8 cellular contexts compared by ENCODE assay signal in genomic region chr3:194070220-194070633, GRCh38.
A peak's percentile ranks its signal among the peaks of the same experiment; 100 is the strongest.
DNase-seq lines count a peak whose midpoint lies in the region; ATAC-seq and TF ChIP-seq lines count a peak whose summit lies in the region.

No MANE protein-coding gene starts in this region.

- WGBS in SK-N-SH (ENCODE audit: low lambda C conversion rate): 92% methylated on average over 6 of the region's 15 CpGs

- no peak for TF ChIP-seq RAD21 in SK-N-SH (IDR thresholded peaks at IDR 0.05; ENCODE audit: low read length)

- peaks cover 77% of the 10 kb centered on the region for H3K27me3 Mint-ChIP-seq in activated CD4-positive, alpha-beta memory T cell treated with anti-CD3 and anti-CD28 coated beads, Interleukin-2, amount 10 ng/mL, durations not matched to agents 7 days and 5 days
- peaks cover 0 to 3% of the 10 kb centered on the region in 2 donors for H3K27me3 Mint-ChIP-seq in stimulated activated naive B cell treated with anti-CD40 and anti-IgM and Interleukin-4, amounts not matched to agents 10 μg/mL and 1 μg/mL and 100 μg/mL, for 72 hours

- no peaks in the 10 kb centered on the region for H4K20me1 ChIP-seq in SK-N-SH (ENCODE audit: insufficient read depth)

- peak overlapping the region; percentile 54 for H3K4me3 Mint-ChIP-seq in activated CD4-positive, alpha-beta memory T cell treated with anti-CD3 and anti-CD28 coated beads, Interleukin-2, amount 10 ng/mL, durations not matched to agents 7 days and 5 days
- H3K4me3 Mint-ChIP-seq in stimulated activated naive B cell treated with anti-CD40 and anti-IgM and Interleukin-4, amounts not matched to agents 10 μg/mL and 1 μg/mL and 100 μg/mL, for 72 hours: peak overlapping the region; percentile 74 to 82

- no peaks in the 10 kb centered on the region for H3K9me2 ChIP-seq in SK-N-SH

- CTCF ChIA-PET in SK-N-SH (lab: Yijun Ruan, JAX): interaction anchor here (1.3 to 2.5 kb wide), 3 partner anchors 11 to 244 kb away, joined by 4 to 7 read pairs (median 4); no protein-coding TSS in a partner anchor
- CTCF ChIA-PET in activated CD4-positive, alpha-beta memory T cell treated with anti-CD3 and anti-CD28 coated beads, Interleukin-2, amount 10 ng/mL, durations not matched to agents 7 days and 5 days (lab: Charles Lee): interaction anchor here (0.8 kb wide), 1 partner anchor 245 kb away, joined by 3 read pairs; no protein-coding TSS in a partner anchor

- H3K9me3 ChIP-seq in SK-N-SH: peaks cover 15% of the 10 kb centered on the region; the same call in 1 of the 2 replicates
- H3K9me3 ChIP-seq in iPS-18a (ENCODE audit: control insufficient read depth, low read depth, low read length): no peaks in the 10 kb centered on the region

- H3K36me3 Mint-ChIP-seq in activated CD4-positive, alpha-beta memory T cell treated with anti-CD3 and anti-CD28 coated beads, Interleukin-2, amount 10 ng/mL, durations not matched to agents 7 days and 5 days (ENCODE audit: low read depth): peaks cover 5% of the 10 kb centered on the region
- H3K36me3 Mint-ChIP-seq in stimulated activated naive B cell treated with anti-CD40 and anti-IgM and Interleukin-4, amounts not matched to agents 10 μg/mL and 1 μg/mL and 100 μg/mL, for 72 hours: peaks cover 0 to 13% of the 10 kb centered on the region in 2 donors

- H3K27ac ChIP-seq in SK-N-SH (ENCODE audit: low read depth in 2 of 2, low read length in 1 of 2): peak overlapping the region in 1 of 2 experiments; percentile 74; a peak in 1 of 4 replicates
- no peak overlapping the region for H3K27ac ChIP-seq in iPS-18a (ENCODE audit: low read length)

- H2AFZ ChIP-seq in SK-N-SH (ENCODE audit: low read depth): no peak overlapping the region

- H3K27me3 ChIP-seq in SK-N-SH (ENCODE audit: insufficient read depth): peaks cover 12% of the 10 kb centered on the region
- H3K27me3 ChIP-seq in iPS-18a (ENCODE audit: control insufficient read depth, insufficient read depth, low read length): peaks cover 39% of the 10 kb centered on the region

- H3K27ac Mint-ChIP-seq in activated CD4-positive, alpha-beta memory T cell treated with anti-CD3 and anti-CD28 coated beads, Interleukin-2, amount 10 ng/mL, durations not matched to agents 7 days and 5 days: no peak overlapping the region
- peak overlapping the region; percentile 90 for H3K27ac Mint-ChIP-seq in stimulated activated naive B cell treated with anti-CD40 and anti-IgM and Interleukin-4, amounts not matched to agents 10 μg/mL and 1 μg/mL and 100 μg/mL, for 72 hours

- peaks cover 26% of the 10 kb centered on the region for H3K4me1 Mint-ChIP-seq in activated CD4-positive, alpha-beta memory T cell treated with anti-CD3 and anti-CD28 coated beads, Interleukin-2, amount 10 ng/mL, durations not matched to agents 7 days and 5 days
- peaks cover 52 to 71% of the 10 kb centered on the region in 2 donors for H3K4me1 Mint-ChIP-seq in stimulated activated naive B cell treated with anti-CD40 and anti-IgM and Interleukin-4, amounts not matched to agents 10 μg/mL and 1 μg/mL and 100 μg/mL, for 72 hours

- TF ChIP-seq CTCF in SK-N-SH (IDR thresholded peaks at IDR 0.05): no peak

- peak overlapping the region; percentile 74 for H3K4me2 ChIP-seq in SK-N-SH

- H3K4me3 ChIP-seq in SK-N-SH (ENCODE audit: low read depth in 2 of 2, low read length in 1 of 2): peak overlapping the region; percentile 43 to 50; a peak in 3 of 4 replicates
- H3K4me3 ChIP-seq in iPS-18a (ENCODE audit: low read length): peak overlapping the region; percentile 35

- TF ChIP-seq EP300 in SK-N-SH (IDR thresholded peaks at IDR 0.05; ENCODE audit: borderline replicate concordance in 1 of 2, low read depth in 1 of 2, low read length in 1 of 2): no peak

- peaks cover 3 to 12% of the 10 kb centered on the region in 2 experiments; a peak in 2 of 4 replicates for H3K4me1 ChIP-seq in SK-N-SH (ENCODE audit: control insufficient read depth in 1 of 2, insufficient read depth in 2 of 2, low read depth in 1 of 2, low read length in 1 of 2)
- peaks cover 9% of the 10 kb centered on the region for H3K4me1 ChIP-seq in iPS-18a (ENCODE audit: control insufficient read depth, low read depth, low read length)

- peak overlapping the region; percentile 55; the same call in 1 of the 2 replicates for H3K9ac ChIP-seq in SK-N-SH
- H3K9ac ChIP-seq in iPS-18a (ENCODE audit: low read length): no peak overlapping the region

- H3F3A ChIP-seq in SK-N-SH (replicated peaks; ENCODE audit: insufficient read depth): no peaks in the 10 kb centered on the region

- H3K79me2 ChIP-seq in SK-N-SH (ENCODE audit: insufficient read depth): no peaks in the 10 kb centered on the region

- H3K36me3 ChIP-seq in SK-N-SH (replicated peaks in 1 of 2; ENCODE audit: control insufficient read depth in 1 of 2, insufficient read depth in 2 of 2, low read length in 1 of 2): no peaks in the 10 kb centered on the region
- H3K36me3 ChIP-seq in iPS-18a (ENCODE audit: control insufficient read depth, low read depth, low read length): no peaks in the 10 kb centered on the region

- no peak for ATAC-seq in SK-N-SH treated with all-trans-retinoic acid at 6 μM for 48 hours
- no peak for ATAC-seq in stimulated activated naive B cell treated with anti-CD40 and anti-IgM and Interleukin-4, amounts not matched to agents 10 μg/mL and 1 μg/mL and 100 μg/mL, for 72 hours (replicated peaks)
- no peak for ATAC-seq in HG03045 (IDR thresholded peaks at IDR 0.05; ENCODE audit: unreplicated experiment)

- no peak for DNase-seq in SK-N-SH
- no peak for DNase-seq in activated CD4-positive, alpha-beta memory T cell treated with anti-CD3 and anti-CD28 coated beads, Interleukin-2, amount 10 ng/mL, durations not matched to agents 7 days and 5 days
- no peak for DNase-seq in stimulated activated naive B cell treated with anti-CD40 and anti-IgM and Interleukin-4, amounts not matched to agents 10 μg/mL and 1 μg/mL and 100 μg/mL, for 72 hours
- no peak for DNase-seq in DMS79 (lab: John Stamatoyannopoulos, UW)
- no peak for DNase-seq in COLO668 (lab: John Stamatoyannopoulos, UW; ENCODE audit: unreplicated experiment)

- H3K9me3 Mint-ChIP-seq in activated CD4-positive, alpha-beta memory T cell treated with anti-CD3 and anti-CD28 coated beads, Interleukin-2, amount 10 ng/mL, durations not matched to agents 7 days and 5 days: peaks cover 4% of the 10 kb centered on the region
- peaks cover 10 to 19% of the 10 kb centered on the region in 2 donors for H3K9me3 Mint-ChIP-seq in stimulated activated naive B cell treated with anti-CD40 and anti-IgM and Interleukin-4, amounts not matched to agents 10 μg/mL and 1 μg/mL and 100 μg/mL, for 72 hours

- POLR2A ChIA-PET in SK-N-SH (lab: Yijun Ruan, JAX): interaction anchor here (0.6 to 1.8 kb wide), 4 partner anchors 13 to 566 kb away, joined by 3 to 6 read pairs (median 3); no protein-coding TSS in a partner anchor
- POLR2A ChIA-PET in activated CD4-positive, alpha-beta memory T cell treated with anti-CD3 and anti-CD28 coated beads, Interleukin-2, amount 10 ng/mL, durations not matched to agents 7 days and 5 days (lab: Charles Lee): interaction anchor here (0.7 to 1.9 kb wide), 3 partner anchors 11 to 68 kb away, joined by 3 to 8 read pairs (median 3); no protein-coding TSS in a partner anchor

TF ChIP-seq in SK-N-SH, 30 proteins besides CTCF, POLR2A, EP300 and RAD21 (continues in another document):
- TF ChIP-seq MXI1 (IDR thresholded peaks at IDR 0.05; ENCODE audit: low read depth, low read length) (no peak), JUND (IDR thresholded peaks at IDR 0.05) (no peak), TEAD4 (IDR thresholded peaks at IDR 0.05; ENCODE audit: borderline replicate concordance, insufficient read depth) (no peak), CHD2 (IDR thresholded peaks at IDR 0.05; ENCODE audit: low read length, partially characterized antibody) (no peak), GABPA (IDR thresholded peaks at IDR 0.05; ENCODE audit: low read depth) (no peak)
- TF ChIP-seq, protein P1, sequence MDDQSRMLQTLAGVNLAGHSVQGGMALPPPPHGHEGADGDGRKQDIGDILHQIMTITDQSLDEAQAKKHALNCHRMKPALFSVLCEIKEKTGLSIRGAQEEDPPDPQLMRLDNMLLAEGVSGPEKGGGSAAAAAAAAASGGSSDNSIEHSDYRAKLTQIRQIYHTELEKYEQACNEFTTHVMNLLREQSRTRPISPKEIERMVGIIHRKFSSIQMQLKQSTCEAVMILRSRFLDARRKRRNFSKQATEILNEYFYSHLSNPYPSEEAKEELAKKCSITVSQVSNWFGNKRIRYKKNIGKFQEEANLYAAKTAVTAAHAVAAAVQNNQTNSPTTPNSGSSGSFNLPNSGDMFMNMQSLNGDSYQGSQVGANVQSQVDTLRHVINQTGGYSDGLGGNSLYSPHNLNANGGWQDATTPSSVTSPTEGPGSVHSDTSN (IDR thresholded peaks at IDR 0.05): no peak

TF ChIP-seq in SK-N-SH treated with all-trans-retinoic acid at 6 μM for 48 hours, 23 proteins besides CTCF, POLR2A, EP300 and RAD21:
- TF ChIP-seq RARB (CRISPR knock-in tag; IDR thresholded peaks at IDR 0.05) (no peak), ZNF8 (CRISPR knock-in tag; IDR thresholded peaks at IDR 0.05) (no peak), ZFP30 (CRISPR knock-in tag; IDR thresholded peaks at IDR 0.05) (no peak), ESRRG (CRISPR knock-in tag; IDR thresholded peaks at IDR 0.05) (no peak), OSR1 (CRISPR knock-in tag; IDR thresholded peaks at IDR 0.05) (no peak)
- TF ChIP-seq, protein P2, sequence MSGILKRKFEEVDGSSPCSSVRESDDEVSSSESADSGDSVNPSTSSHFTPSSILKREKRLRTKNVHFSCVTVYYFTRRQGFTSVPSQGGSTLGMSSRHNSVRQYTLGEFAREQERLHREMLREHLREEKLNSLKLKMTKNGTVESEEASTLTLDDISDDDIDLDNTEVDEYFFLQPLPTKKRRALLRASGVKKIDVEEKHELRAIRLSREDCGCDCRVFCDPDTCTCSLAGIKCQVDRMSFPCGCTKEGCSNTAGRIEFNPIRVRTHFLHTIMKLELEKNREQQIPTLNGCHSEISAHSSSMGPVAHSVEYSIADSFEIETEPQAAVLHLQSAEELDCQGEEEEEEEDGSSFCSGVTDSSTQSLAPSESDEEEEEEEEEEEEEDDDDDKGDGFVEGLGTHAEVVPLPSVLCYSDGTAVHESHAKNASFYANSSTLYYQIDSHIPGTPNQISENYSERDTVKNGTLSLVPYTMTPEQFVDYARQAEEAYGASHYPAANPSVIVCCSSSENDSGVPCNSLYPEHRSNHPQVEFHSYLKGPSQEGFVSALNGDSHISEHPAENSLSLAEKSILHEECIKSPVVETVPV (CRISPR knock-in tag; IDR thresholded peaks at IDR 0.05): no peak
